In the genomic region with DNA sequence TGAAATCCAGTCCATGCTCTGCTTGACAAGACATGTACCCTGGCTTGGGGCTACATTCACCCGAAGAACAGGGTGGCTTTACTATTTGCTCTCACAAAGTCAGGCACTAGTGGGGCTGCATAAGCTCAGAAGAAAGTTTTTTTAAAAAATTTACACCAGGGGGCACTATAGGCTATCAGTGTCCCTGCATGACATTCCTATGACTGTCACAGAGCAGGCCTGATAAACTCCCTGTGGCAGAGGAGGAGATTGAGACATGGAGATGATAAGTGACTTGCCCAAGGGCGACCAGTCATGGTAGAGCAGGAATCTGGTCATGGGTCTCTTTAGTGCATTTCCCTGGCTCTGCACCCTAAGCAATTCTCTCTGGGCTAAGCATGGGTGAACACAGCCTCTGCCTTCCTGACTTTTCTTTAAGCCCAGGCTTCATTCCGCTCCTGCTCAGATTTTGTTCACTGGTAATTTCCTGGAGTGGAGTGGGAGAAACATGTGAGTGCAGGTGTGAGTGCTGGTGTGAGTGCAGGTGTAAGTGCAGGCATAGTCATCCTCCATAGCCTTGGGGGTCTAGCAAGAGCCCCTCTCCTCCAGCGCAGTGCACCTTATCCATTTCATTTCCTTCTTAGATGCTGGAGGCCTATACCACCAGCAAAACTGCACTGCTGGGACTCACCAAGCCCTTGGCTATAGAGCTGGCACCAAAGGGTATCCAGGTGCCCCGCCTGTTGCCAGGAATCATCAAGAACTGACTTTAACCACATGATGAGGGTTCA, we compare ENCODE assay signal across 8 cellular contexts.
DNase-seq lines count a peak whose midpoint lies in the region; ATAC-seq and TF ChIP-seq lines count a peak whose summit lies in the region.

No MANE protein-coding gene starts in this region.

- no peaks in the 10 kb centered on the region for H4K20me1 ChIP-seq in PC-9 (ENCODE audit: insufficient read depth)

- H3K9me3 ChIP-seq in PC-9 (ENCODE audit: insufficient read depth, low read depth) = no peaks in the 10 kb centered on the region

- peaks cover 26% of the 10 kb centered on the region for H3F3A ChIP-seq in PC-9 (ENCODE audit: insufficient read depth, low read depth)

- intact Hi-C loops in PC-9 (cut with micrococcal nuclease; ENCODE audit: unreplicated experiment) = loop anchor here (1.0 to 2.0 kb wide), 5 partner anchors 63 to 202 kb away; no protein-coding TSS in a partner anchor

- H3K27ac ChIP-seq in PC-9 = peak overlapping the region; percentile 100

- BruUV-seq in PC-9 (replicated peaks; lab: Mats Ljungman, UMichigan) = no TSS peak

- ATAC-seq in GM19395 (IDR thresholded peaks at IDR 0.05; ENCODE audit: unreplicated experiment) = no peak

- H3K4me2 ChIP-seq in PC-9 = peak overlapping the region; percentile 99

- TF ChIP-seq CTCF in BJ (IDR thresholded peaks at IDR 0.05; ENCODE audit: insufficient read depth, low read depth, low read length) (peak; percentile 40), PC-9 (conservative IDR thresholded peaks at IDR 0.05) (peak; percentile 64)

- no peak for DNase-seq in BJ (ENCODE audit: low read depth)
- DNase-seq in H4 (ENCODE audit: low spot score) = peak; percentile 51
- DNase-seq in PC-9 = peak; percentile 29 to 86
- DNase-seq in fibroblast of peridontal ligament (ENCODE audit: extremely low read depth) = peak; percentile 43
- DNase-seq in putamen (ENCODE audit: low spot score) = peak; percentile 25
- DNase-seq in NCI-H2081 treated with DMSO at 0.1 percent for 48 hours (lab: John Stamatoyannopoulos, UW) = no peak
- no peak for DNase-seq in GOT3 (lab: John Stamatoyannopoulos, UW)

- H3K4me1 ChIP-seq in PC-9 (replicated peaks; ENCODE audit: insufficient read depth) = peaks cover 54% of the 10 kb centered on the region

- peaks cover 27% of the 10 kb centered on the region for H3K79me2 ChIP-seq in PC-9 (ENCODE audit: low read depth)

- H3K36me3 ChIP-seq in BJ (ENCODE audit: control insufficient read depth, insufficient read depth, low read length) (no peaks in the 10 kb centered on the region), PC-9 (ENCODE audit: low read depth) (peaks cover 9% of the 10 kb centered on the region; the same call in 1 of the 2 replicates)

- CTCF ChIA-PET in BJ (lab: Yijun Ruan, JAX) = interaction anchor here (0.7 to 6.0 kb wide), 8 partner anchors 9 to 203 kb away, joined by 3 to 27 read pairs (median 4); no protein-coding TSS in a partner anchor
- CTCF ChIA-PET in PC-9 (lab: Charles Lee) = interaction anchor here (0.5 to 1.9 kb wide), 5 partner anchors 62 to 242 kb away, joined by 3 to 11 read pairs (median 4); no protein-coding TSS in a partner anchor

- peaks cover 1% of the 10 kb centered on the region; the same call in 1 of the 2 replicates for H3K27me3 ChIP-seq in BJ (ENCODE audit: control insufficient read depth, insufficient read depth, low read length)
- H3K27me3 ChIP-seq in PC-9 (ENCODE audit: insufficient read depth, low read depth) = no peaks in the 10 kb centered on the region

- no peak overlapping the region for H2AFZ ChIP-seq in PC-9

- POLR2A ChIA-PET in BJ (lab: Charles Lee) = no interaction called here
- POLR2A ChIA-PET in PC-9 (lab: Charles Lee; ENCODE audit: unreplicated experiment) = interaction anchor here (0.6 kb wide), 1 partner anchor 96 kb away, joined by 5 read pairs; no protein-coding TSS in a partner anchor

- H3K9me2 ChIP-seq in PC-9 (ENCODE audit: insufficient read depth) = no peaks in the 10 kb centered on the region

- H3K4me3 ChIP-seq in BJ (ENCODE audit: low read depth, low read length) = no peak overlapping the region
- H3K4me3 ChIP-seq in PC-9 = no peak overlapping the region

Comparison
In these comparisons a context has a peak if more than half of its experiments do, and no peak if none do; other contexts are left out.
1. DNase-seq: peak in H4 (single experiment), PC-9 (2 of 2), fibroblast of peridontal ligament (single experiment) and putamen (single experiment); none in BJ (single experiment), NCI-H2081 treated with DMSO at 0.1 percent for 48 hours (single experiment) and GOT3 (single experiment).